In the genomic region with DNA sequence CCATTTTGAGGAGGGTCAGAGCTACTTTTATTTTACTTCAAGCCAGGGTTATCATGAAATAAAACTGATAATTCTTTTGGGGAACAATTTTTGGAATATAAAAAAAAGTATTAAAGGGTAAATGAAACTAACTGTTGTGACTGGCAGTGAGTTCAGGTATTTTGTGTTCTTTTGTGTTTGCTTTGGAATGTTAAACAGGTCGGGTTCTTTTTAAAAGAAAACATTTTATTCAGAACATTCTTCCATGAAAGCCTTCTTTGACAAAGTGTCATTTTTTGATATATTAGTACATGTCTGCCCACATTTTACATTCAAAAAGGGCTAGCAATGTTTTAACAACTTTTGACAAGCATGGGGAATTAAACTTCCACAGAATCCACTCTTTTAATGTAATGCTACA, we compare ENCODE assay signal across 19 cellular contexts.
A peak's percentile ranks its signal among the peaks of the same experiment; 100 is the strongest.
DNase-seq lines count a peak whose midpoint lies in the region; ATAC-seq, FAIRE-seq and TF ChIP-seq lines count a peak whose summit lies in the region.
"Had no signal": no experiment of that assay in that cellular context is flagged by ENCODE, and none has a peak within 500 bp of the region (broad histone marks: within the 10 kb centered on the region; RNA-seq: fewer than 3 reads in every experiment).

No MANE protein-coding gene starts in this region.

- no peak for TF ChIP-seq RAD21 in SK-N-SH (IDR thresholded peaks at IDR 0.05; ENCODE audit: low read length)
- TF ChIP-seq RAD21 in H1 (IDR thresholded peaks at IDR 0.05 in 1 of 2, conservative IDR thresholded peaks at IDR 0.05 in 1 of 2; ENCODE audit: low read depth in 2 of 2, low read length in 2 of 2), result no peak

- no peak overlapping the region for H2BK120ac ChIP-seq in H1 (replicated peaks; ENCODE audit: low read depth, low read length)

- no peaks in the 10 kb centered on the region for H3K79me1 ChIP-seq in H1 (ENCODE audit: low read depth, low read length)

- H3K4me2 ChIP-seq in SK-N-SH, result no peak overlapping the region
- H3K4me2 ChIP-seq in H1 (ENCODE audit: insufficient read depth in 1 of 2, low read depth in 2 of 2, low read length in 2 of 2), result no peak overlapping the region
- H3K4me2 ChIP-seq: BLaER1 had no signal

- H2BK15ac ChIP-seq in H1 (ENCODE audit: low read length), result no peak overlapping the region

- H3K4ac ChIP-seq in H1 (replicated peaks; ENCODE audit: insufficient read length, low read depth, low read length), result no peak overlapping the region

- H2AFZ ChIP-seq in SK-N-SH (ENCODE audit: low read depth), result 0 out of 2 replicates have a peak overlapping the region, but pooled peaks have one; percentile 8
- no peak overlapping the region for H2AFZ ChIP-seq in H1 (ENCODE audit: low read length)

- no peak overlapping the region for H3K23ac ChIP-seq in H1 (ENCODE audit: insufficient read length)

- H2BK20ac ChIP-seq in H1 (ENCODE audit: low read length), result no peak overlapping the region

- CTCF ChIA-PET in SK-N-SH (lab: Yijun Ruan, JAX) (interaction anchor here (1.6 kb wide), 1 partner anchor 9 kb away, joined by 4 read pairs; no protein-coding TSS in a partner anchor), H1 (lab: Charles Lee; ENCODE audit: partially characterized antibody) (interaction anchor here (0.8 to 1.8 kb wide), 5 partner anchors 8 to 179 kb away, joined by 3 to 7 read pairs (median 4); no protein-coding TSS in a partner anchor)

- no peak overlapping the region for H2BK12ac ChIP-seq in H1 (ENCODE audit: low read depth, low read length)

- no peak for ATAC-seq in SK-N-SH treated with all-trans-retinoic acid at 6 μM for 48 hours
- ATAC-seq: CD8-positive, alpha-beta T cell had no signal

- H4K8ac ChIP-seq in H1 (ENCODE audit: extremely low read depth, insufficient read depth, low read length), result no peak overlapping the region

- TF ChIP-seq POLR2A in H1 (IDR thresholded peaks at IDR 0.05; ENCODE audit: control extremely low read depth in 1 of 2, low read depth in 2 of 2, low read length in 2 of 2), result no peak

- no peaks in the 10 kb centered on the region for H3K27me3 ChIP-seq in SK-N-SH (ENCODE audit: insufficient read depth)
- H3K27me3 ChIP-seq in H1 (replicated peaks in 1 of 4; ENCODE audit: control insufficient read depth in 3 of 4, extremely low read depth in 1 of 4, insufficient read depth in 3 of 4, low read length in 3 of 4), result no peaks in the 10 kb centered on the region
- H3K27me3 ChIP-seq: BLaER1 had no signal

- FAIRE-seq in H1 (lab: Jason Lieb, UNC), result no peak
- FAIRE-seq: A204.1, G401.6, GM12892 had no signal

- TF ChIP-seq CTCF in SK-N-SH (IDR thresholded peaks at IDR 0.05) (no peak), LNCaP clone FGC (IDR thresholded peaks at IDR 0.05; ENCODE audit: control insufficient read depth, extremely low read depth, insufficient read depth) (no peak), H1 (IDR thresholded peaks at IDR 0.05; ENCODE audit: control extremely low read depth in 1 of 3, insufficient read depth in 1 of 3, low read depth in 1 of 3, low read length in 3 of 3) (no peak)

- H4K20me1 ChIP-seq in SK-N-SH (ENCODE audit: insufficient read depth), result no peaks in the 10 kb centered on the region
- no peaks in the 10 kb centered on the region for H4K20me1 ChIP-seq in H1 (replicated peaks in 1 of 2; ENCODE audit: control insufficient read depth in 1 of 2, insufficient read depth in 2 of 2, low read length in 2 of 2)
- H4K20me1 ChIP-seq: BLaER1 had no signal

- H2BK5ac ChIP-seq in H1 (ENCODE audit: low read depth, low read length), result no peak overlapping the region

- peak overlapping the region; percentile 74 for H4K5ac ChIP-seq in H1 (ENCODE audit: insufficient read length, low read depth, low read length)

- no peak overlapping the region for H4K91ac ChIP-seq in H1 (replicated peaks; ENCODE audit: insufficient read length, low read length)

- POLR2A ChIA-PET in SK-N-SH (lab: Yijun Ruan, JAX), result no interaction called here
- POLR2A ChIA-PET in H1 (lab: Charles Lee; ENCODE audit: partially characterized antibody), result no interaction called here

- H3K36me3 ChIP-seq in SK-N-SH (replicated peaks in 1 of 2; ENCODE audit: control insufficient read depth in 1 of 2, insufficient read depth in 2 of 2, low read length in 1 of 2) (no peaks in the 10 kb centered on the region), H1 (ENCODE audit: control insufficient read depth in 2 of 4, insufficient read depth in 4 of 4, low read length in 3 of 4) (peaks cover 0 to 6% (median 0%) of the 10 kb centered on the region in 4 experiments; a peak in 2 of 8 replicates)
- H3K36me3 ChIP-seq: BLaER1, HAP-1 had no signal

- H3K79me2 ChIP-seq in SK-N-SH (ENCODE audit: insufficient read depth) (no peaks in the 10 kb centered on the region), H1 (ENCODE audit: control insufficient read depth in 1 of 2, insufficient read depth in 2 of 2, low read length in 2 of 2) (no peaks in the 10 kb centered on the region)

- H3K56ac ChIP-seq in H1 (replicated peaks; ENCODE audit: insufficient read length, low read depth, low read length), result no peak overlapping the region

- H3K18ac ChIP-seq in H1 (ENCODE audit: extremely low read depth, low read length), result no peak overlapping the region

- no peaks in the 10 kb centered on the region for H3F3A ChIP-seq in SK-N-SH (replicated peaks; ENCODE audit: insufficient read depth)

- H3K9me3 ChIP-seq in SK-N-SH (no peaks in the 10 kb centered on the region), H1 (ENCODE audit: insufficient read depth in 2 of 2, low read depth in 1 of 2, low read length in 1 of 2) (no peaks in the 10 kb centered on the region)
- H3K9me3 ChIP-seq: BLaER1, Caco-2, HAP-1 had no signal

- no peak overlapping the region for H3K14ac ChIP-seq in H1 (ENCODE audit: insufficient read length)

- H3K23me2 ChIP-seq in H1 (ENCODE audit: low read depth, low read length), result no peaks in the 10 kb centered on the region

- TF ChIP-seq EP300 in SK-N-SH (IDR thresholded peaks at IDR 0.05; ENCODE audit: borderline replicate concordance in 1 of 2, low read depth in 1 of 2, low read length in 1 of 2) (no peak), H1 (IDR thresholded peaks at IDR 0.05; ENCODE audit: borderline replicate concordance in 1 of 2, low read depth in 2 of 2, low read length in 2 of 2) (no peak)

- H3K9ac ChIP-seq in SK-N-SH (no peak overlapping the region), H1 (replicated peaks in 1 of 4; ENCODE audit: extremely low read depth in 1 of 4, low read depth in 3 of 4, low read length in 3 of 4) (no peak overlapping the region)
- H3K9ac ChIP-seq: BLaER1 had no signal

- H3K9me2 ChIP-seq in SK-N-SH, result no peaks in the 10 kb centered on the region

- no peak overlapping the region for H2AK5ac ChIP-seq in H1 (ENCODE audit: low read depth, low read length)

- no peak overlapping the region for H3K27ac ChIP-seq in SK-N-SH (ENCODE audit: low read depth in 2 of 2, low read length in 1 of 2)
- H3K27ac ChIP-seq in H1 (ENCODE audit: low read depth, low read length), result no peak overlapping the region
- H3K27ac ChIP-seq: 22Rv1, BLaER1, C4-2B had no signal

- 23% methylated on average over 1 of the region's 1 CpG for WGBS in SK-N-SH (ENCODE audit: low lambda C conversion rate)
- 79% methylated on average over 1 of the region's 1 CpG; no CpG with 5 or more reads in 1 of the 2 experiments for WGBS in H1 (ENCODE audit: extremely low coverage in 1 of 2, insufficient coverage in 1 of 2, insufficient read length in 1 of 2, insufficient replicate concordance in 2 of 2, low coverage in 1 of 2, low lambda C conversion rate in 2 of 2, missing lambda C conversion rate in 1 of 2), 2 experiments

- DNase-seq in SK-N-SH (no peak), LNCaP clone FGC (ENCODE audit: low read depth) (peak; percentile 15), H1 (ENCODE audit: low read depth in 1 of 2, low spot score in 2 of 2) (no peak), NCI-H1092 treated with DMSO at 0.1 percent for 48 hours (lab: John Stamatoyannopoulos, UW) (no peak)
- no peak for DNase-seq in activated naive CD4-positive, alpha-beta T cell (lab: John Stamatoyannopoulos, UW)
- DNase-seq: Caco-2; CD4-positive, CD25-positive, alpha-beta regulatory T cell; CD8-positive, alpha-beta T cell; DMS153; DND-41; HFFc6 had no signal

- no peaks in the 10 kb centered on the region; a peak in 1 of 4 replicates for H3K4me1 ChIP-seq in SK-N-SH (ENCODE audit: control insufficient read depth in 1 of 2, insufficient read depth in 2 of 2, low read depth in 1 of 2, low read length in 1 of 2)
- peaks cover 0 to 15% (median 7%) of the 10 kb centered on the region in 4 experiments; a peak in 6 of 7 replicates for H3K4me1 ChIP-seq in H1 (replicated peaks in 1 of 4; ENCODE audit: control insufficient read depth in 3 of 4, insufficient read depth in 4 of 4, low read length in 3 of 4)

- H3K4me3 ChIP-seq in SK-N-SH (ENCODE audit: low read depth in 2 of 2, low read length in 1 of 2) (no peak overlapping the region), LNCaP clone FGC (ENCODE audit: low read depth, low read length) (no peak overlapping the region), H1 (ENCODE audit: extremely low read depth in 1 of 4, insufficient read depth in 2 of 4, low read depth in 3 of 4, low read length in 4 of 4) (no peak overlapping the region)
- H3K4me3 ChIP-seq: BLaER1, HAP-1 had no signal

TF ChIP-seq in SK-N-SH, 30 proteins besides CTCF, POLR2A, EP300 and RAD21 (continues in another document):
- TF ChIP-seq TAF1 (IDR thresholded peaks at IDR 0.05; ENCODE audit: borderline replicate concordance, low read depth, low read length) (no peak), EZH2phosphoT487 (IDR thresholded peaks at IDR 0.05; ENCODE audit: borderline replicate concordance, low read depth) (no peak), TCF12 (IDR thresholded peaks at IDR 0.05) (no peak), RFX5 (IDR thresholded peaks at IDR 0.05; ENCODE audit: low read length) (no peak), RCOR1 (IDR thresholded peaks at IDR 0.05; ENCODE audit: low read length) (no peak), YY1 (IDR thresholded peaks at IDR 0.05; ENCODE audit: low read depth) (no peak)

TF ChIP-seq in SK-N-SH treated with all-trans-retinoic acid at 6 μM for 48 hours, 23 proteins besides CTCF, POLR2A, EP300 and RAD21:
- TF ChIP-seq BACH2 (CRISPR knock-in tag; IDR thresholded peaks at IDR 0.05; ENCODE audit: borderline replicate concordance), result no peak
TF ChIP-seq in SK-N-SH treated with all-trans-retinoic acid at 6 μM for 48 hours: peak in this region for 0.

TF ChIP-seq in H1, 55 proteins besides CTCF, POLR2A, EP300 and RAD21 (continues in another document):
- TF ChIP-seq SAP30 (IDR thresholded peaks at IDR 0.05; ENCODE audit: insufficient read depth, insufficient replicate concordance, low read length) (no peak), SP1 (IDR thresholded peaks at IDR 0.05; ENCODE audit: low read depth, low read length) (no peak), SRF (IDR thresholded peaks at IDR 0.05; ENCODE audit: low read depth, low read length) (no peak), SP2 (IDR thresholded peaks at IDR 0.05; ENCODE audit: low read length) (no peak), TCF12 (IDR thresholded peaks at IDR 0.05; ENCODE audit: low read depth, low read length) (no peak), POU5F1 (IDR thresholded peaks at IDR 0.05; ENCODE audit: low read depth, low read length) (no peak), CREB1 (IDR thresholded peaks at IDR 0.05) (no peak), JUN (IDR thresholded peaks at IDR 0.05; ENCODE audit: low read depth, low read length) (no peak), YY1 (IDR thresholded peaks at IDR 0.05; ENCODE audit: low read depth, low read length) (no peak), JUND (IDR thresholded peaks at IDR 0.05; ENCODE audit: low read length) (no peak)
